10 cellular contexts compared by ENCODE assay signal in genomic region chr1:33337994-33338494, GRCh38. TPM values are rescaled to one million over a fixed set of nuclear protein-coding genes. Genes with fewer than 3 reads are reported as not detected.
DNase-seq lines count a peak whose midpoint lies in the region; ATAC-seq, FAIRE-seq and TF ChIP-seq lines count a peak whose summit lies in the region.
"Had no signal": no experiment of that assay in that cellular context is flagged by ENCODE, and none has a peak within 500 bp of the region (broad histone marks: within the 10 kb centered on the region; RNA-seq: fewer than 3 reads in every experiment).

No MANE protein-coding gene starts in this region.

- H3K4me1 ChIP-seq in GM23248 (ENCODE audit: insufficient read depth) = peaks cover 96% of the 10 kb centered on the region
- peaks cover 32 to 76% of the 10 kb centered on the region in 2 donors for H3K4me1 ChIP-seq in breast epithelium
- H3K4me1 ChIP-seq in iPS-20b (ENCODE audit: insufficient read depth, low read length) = peaks cover 53% of the 10 kb centered on the region
- peaks cover 2 to 43% of the 10 kb centered on the region in 2 donors for H3K4me1 ChIP-seq in small intestine (ENCODE audit: control insufficient read depth in 2 of 2, insufficient read depth in 1 of 2, low read depth in 1 of 2, low read length in 1 of 2)
- peaks cover 74% of the 10 kb centered on the region for H3K4me1 ChIP-seq in mucosa of descending colon (ENCODE audit: low read depth)

- H4K20me1 ChIP-seq in GM23248 (ENCODE audit: insufficient read depth) = peaks cover 16% of the 10 kb centered on the region; the same call in 1 of the 2 replicates

- intact Hi-C loops in breast epithelium (cut with DNase I; ENCODE audit: low total_unique reads) = no loop called here
- intact Hi-C loops in mucosa of descending colon (cut with DNase I, micrococcal nuclease) = no loop called here

- H2AFZ ChIP-seq in GM23248 = no peak overlapping the region

- no peak for ATAC-seq in mucosa of descending colon
- no peak for ATAC-seq in HG02852 (IDR thresholded peaks at IDR 0.05; ENCODE audit: unreplicated experiment)
- ATAC-seq: effector memory CD8-positive, alpha-beta T cell had no signal

- H3K79me2 ChIP-seq in GM23248 (ENCODE audit: insufficient read depth) = peaks cover 98% of the 10 kb centered on the region

- H3K4me2 ChIP-seq in GM23248 (ENCODE audit: unreplicated experiment) = peak overlapping the region; percentile 86

- WGBS in GM23248 (ENCODE audit: low coverage in 1 of 2, low lambda C conversion rate in 2 of 2, missing lambda C conversion rate in 2 of 2), 2 experiments = 35 to 38% methylated on average over 3 of the region's 3 CpGs
- WGBS in small intestine, 3 donors = 50 to 57% (median 51%) methylated on average over 3 of the region's 3 CpGs

- H3K36me3 ChIP-seq in GM23248 (ENCODE audit: low read depth) (peaks cover 13% of the 10 kb centered on the region; the same call in 1 of the 2 replicates), breast epithelium (no peaks in the 10 kb centered on the region), iPS-20b (ENCODE audit: insufficient read depth, low read depth, low read length) (no peaks in the 10 kb centered on the region), small intestine (ENCODE audit: control insufficient read depth in 2 of 2, insufficient read depth in 2 of 2, low read length in 2 of 2) (peaks cover 0 to 2% of the 10 kb centered on the region in 2 donors), mucosa of descending colon (ENCODE audit: low read depth) (no peaks in the 10 kb centered on the region)

- no peak for TF ChIP-seq CTCF in breast epithelium (IDR thresholded peaks at IDR 0.05)
- TF ChIP-seq CTCF in mucosa of descending colon (IDR thresholded peaks at IDR 0.05) = no peak

- H3K9me3 ChIP-seq in GM23248 (ENCODE audit: low read depth) (no peaks in the 10 kb centered on the region), breast epithelium (no peaks in the 10 kb centered on the region), iPS-20b (ENCODE audit: insufficient read depth, low read depth, low read length) (no peaks in the 10 kb centered on the region), small intestine (ENCODE audit: control insufficient read depth, low read depth) (no peaks in the 10 kb centered on the region), mucosa of descending colon (no peaks in the 10 kb centered on the region)

- H3F3A ChIP-seq in GM23248 (ENCODE audit: insufficient read depth) = peaks cover 87% of the 10 kb centered on the region

- H3K4me3 ChIP-seq in GM23248 (peak overlapping the region; percentile 57), breast epithelium (peak overlapping the region; percentile 23 to 56 (median 39)), iPS-20b (ENCODE audit: low read length) (peak overlapping the region; percentile 30; the same call in 1 of the 2 replicates), small intestine (ENCODE audit: low read depth in 1 of 2, low read length in 2 of 2) (no peak overlapping the region), mucosa of descending colon (no peak overlapping the region)

- H3K9me2 ChIP-seq in GM23248 (ENCODE audit: insufficient read depth) = no peaks in the 10 kb centered on the region

- in situ Hi-C loops in GM23248 (cut with MboI) = no loop called here

- no peaks in the 10 kb centered on the region for H3K27me3 ChIP-seq in GM23248 (replicated peaks; ENCODE audit: insufficient read depth)
- H3K27me3 ChIP-seq in breast epithelium = no peaks in the 10 kb centered on the region
- H3K27me3 ChIP-seq in iPS-20b (ENCODE audit: insufficient read depth, low read length) = peaks cover 55% of the 10 kb centered on the region
- H3K27me3 ChIP-seq in small intestine (ENCODE audit: control insufficient read depth in 2 of 2, insufficient read depth in 2 of 2, low read length in 2 of 2) = no peaks in the 10 kb centered on the region

- FAIRE-seq in small intestine (lab: Jason Lieb, UNC) = no peak

- H3K27ac ChIP-seq in GM23248 = peak overlapping the region; percentile 96
- peak overlapping the region; percentile 96 to 98 for H3K27ac ChIP-seq in breast epithelium
- H3K27ac ChIP-seq in iPS-20b (ENCODE audit: low read length) = no peak overlapping the region
- H3K27ac ChIP-seq in small intestine (ENCODE audit: low read depth in 1 of 2, low read length in 1 of 2) = peak overlapping the region; percentile 16 to 96

- H3K9ac ChIP-seq in GM23248 (peak overlapping the region; percentile 78), iPS-20b (ENCODE audit: low read depth, low read length) (peak overlapping the region; percentile 64; the same call in 1 of the 2 replicates)

- DNase-seq in GM23248 (peak; percentile 79), breast epithelium (ENCODE audit: low spot score in 2 of 2) (no peak), small intestine (peak; percentile 69), mucosa of descending colon (no peak), D341Med (ENCODE audit: low spot score) (no peak), RPMI8226 (no peak)
- DNase-seq: activated CD4-positive, alpha-beta T cell treated with anti-CD3 and anti-CD28 coated beads, Interleukin-2, amount 50 U/mL, for 48 hours; effector memory CD8-positive, alpha-beta T cell had no signal

- no peak for TF ChIP-seq POLR2A in breast epithelium (IDR thresholded peaks at IDR 0.05)

RNA-seq across cellular contexts. Expression of gene A3GALT2, which starts 17.1 kb away (rescaled TPM):
- total RNA-seq in GM23248 (2014; rRNA removed; shearing (Covaris generic)) = not detected in 2 replicates
- polyA plus RNA-seq in GM23248 (2016; fragmentation: Nextera tagmentation; extraction: Ambion mirVana) (not detected in 2 replicates), small intestine (not detected)
- total RNA-seq in breast epithelium (not detected), mucosa of descending colon (not detected)

Comparison
In these comparisons a context has a peak if more than half of its experiments do, and no peak if none do; other contexts are left out.
1. DNase-seq: peak in GM23248 (single experiment) and small intestine (single experiment); none in breast epithelium (0 of 2), mucosa of descending colon (0 of 3), D341Med (single experiment) and RPMI8226 (single experiment).
2. H3K4me3 ChIP-seq: peak in GM23248 (single experiment), breast epithelium (3 of 3) and iPS-20b (single experiment); none in small intestine (0 of 2) and mucosa of descending colon (single experiment).